ENCODE assay signal across 8 cellular contexts in genomic region chr1:174789399-174789798, GRCh38.
DNase-seq lines count a peak whose midpoint lies in the region; ATAC-seq and TF ChIP-seq lines count a peak whose summit lies in the region.

No MANE protein-coding gene starts in this region.

- ATAC-seq in GM19452 (IDR thresholded peaks at IDR 0.05; ENCODE audit: unreplicated experiment) (peak; percentile 80), HG03432 (IDR thresholded peaks at IDR 0.05; ENCODE audit: unreplicated experiment) (peak; percentile 82)

- in situ Hi-C loops in HAP-1 (cut with MboI; ENCODE audit: low sequenced_read_pairs): no loop called here

- H3K4me3 ChIP-seq in BLaER1 treated with 17β-estradiol and CSF1 and Interleukin-3, amounts not matched to agents 10 nM and 100 nM: peak overlapping the region in 6 of 10 experiments; percentile 5 to 42 (median 29); a peak in 5 of 20 replicates
- H3K4me3 ChIP-seq in HAP-1: no peak overlapping the region

- no peak for TF ChIP-seq CTCF in endothelial cell (IDR thresholded peaks at IDR 0.05; ENCODE audit: unreplicated experiment)

- CTCF ChIA-PET in activated naive CD4-positive, alpha-beta T cell treated with anti-CD3 and anti-CD28 coated beads for 36 hours (lab: Charles Lee): no interaction called here

- peak overlapping the region in 9 of 11 experiments; percentile 37 to 79 (median 70); a peak in 18 of 22 replicates for H3K27ac ChIP-seq in BLaER1 treated with 17β-estradiol and CSF1 and Interleukin-3, amounts not matched to agents 10 nM and 100 nM

- H3K27me3 Mint-ChIP-seq in endothelial cell (ENCODE audit: unreplicated experiment): peaks cover 1% of the 10 kb centered on the region
- H3K27me3 Mint-ChIP-seq in activated naive CD4-positive, alpha-beta T cell treated with anti-CD3 and anti-CD28 coated beads for 36 hours (ENCODE audit: low read depth): no peaks in the 10 kb centered on the region

- peak overlapping the region; percentile 68 to 84 (median 75); a peak in 21 of 22 replicates for H3K4me2 ChIP-seq in BLaER1 treated with 17β-estradiol and CSF1 and Interleukin-3, amounts not matched to agents 10 nM and 100 nM

- H3K4me1 ChIP-seq in BLaER1 treated with 17β-estradiol and CSF1 and Interleukin-3, amounts not matched to agents 10 nM and 100 nM: peaks cover 27 to 75% (median 63%) of the 10 kb centered on the region in 10 experiments
- no peaks in the 10 kb centered on the region for H3K4me1 ChIP-seq in HAP-1

- H3K27me3 ChIP-seq in BLaER1 treated with 17β-estradiol and CSF1 and Interleukin-3, amounts not matched to agents 10 nM and 100 nM: no peaks in the 10 kb centered on the region
- no peaks in the 10 kb centered on the region for H3K27me3 ChIP-seq in HAP-1 (ENCODE audit: low read depth)

- no peaks in the 10 kb centered on the region for H3K9me3 Mint-ChIP-seq in endothelial cell (ENCODE audit: unreplicated experiment)
- H3K9me3 Mint-ChIP-seq in activated naive CD4-positive, alpha-beta T cell treated with anti-CD3 and anti-CD28 coated beads for 36 hours: no peaks in the 10 kb centered on the region

- intact Hi-C loops in activated naive CD4-positive, alpha-beta T cell treated with anti-CD3 and anti-CD28 coated beads for 36 hours (cut with micrococcal nuclease): no loop called here

- peaks cover 0 to 3% (median 0%) of the 10 kb centered on the region in 11 experiments; a peak in 2 of 22 replicates for H3K9me3 ChIP-seq in BLaER1 treated with 17β-estradiol and CSF1 and Interleukin-3, amounts not matched to agents 10 nM and 100 nM (replicated peaks in 1 of 11)
- H3K9me3 ChIP-seq in HAP-1: no peaks in the 10 kb centered on the region

- H3K4me1 Mint-ChIP-seq in endothelial cell (ENCODE audit: unreplicated experiment): peaks cover 6% of the 10 kb centered on the region
- H3K4me1 Mint-ChIP-seq in activated naive CD4-positive, alpha-beta T cell treated with anti-CD3 and anti-CD28 coated beads for 36 hours (ENCODE audit: low read depth): peaks cover 5% of the 10 kb centered on the region

- no peaks in the 10 kb centered on the region for H3K36me3 Mint-ChIP-seq in endothelial cell (ENCODE audit: low read depth, unreplicated experiment)
- H3K36me3 Mint-ChIP-seq in activated naive CD4-positive, alpha-beta T cell treated with anti-CD3 and anti-CD28 coated beads for 36 hours (ENCODE audit: low read depth): no peaks in the 10 kb centered on the region

- no peaks in the 10 kb centered on the region; a peak in 1 of 22 replicates for H4K20me1 ChIP-seq in BLaER1 treated with 17β-estradiol and CSF1 and Interleukin-3, amounts not matched to agents 10 nM and 100 nM

- H3K36me3 ChIP-seq in BLaER1 treated with 17β-estradiol and CSF1 and Interleukin-3, amounts not matched to agents 10 nM and 100 nM: no peaks in the 10 kb centered on the region
- H3K36me3 ChIP-seq in HAP-1 (replicated peaks): no peaks in the 10 kb centered on the region

- peak; percentile 38 for DNase-seq in dedifferentiated amniotic fluid mesenchymal stem cell (ENCODE audit: extremely low spot score)
- no peak for DNase-seq in endothelial cell (ENCODE audit: low spot score)
- DNase-seq in activated naive CD4-positive, alpha-beta T cell treated with anti-CD3 and anti-CD28 coated beads for 36 hours: no peak
- DNase-seq in HAP-1 (ENCODE audit: low spot score in 2 of 2): no peak
- DNase-seq in superior temporal gyrus (ENCODE audit: extremely low spot score): no peak

- H3K4me3 Mint-ChIP-seq in endothelial cell (ENCODE audit: unreplicated experiment): no peak overlapping the region
- no peak overlapping the region for H3K4me3 Mint-ChIP-seq in activated naive CD4-positive, alpha-beta T cell treated with anti-CD3 and anti-CD28 coated beads for 36 hours

- H3K9ac ChIP-seq in BLaER1 treated with 17β-estradiol and CSF1 and Interleukin-3, amounts not matched to agents 10 nM and 100 nM: peak overlapping the region in 7 of 11 experiments; percentile 33 to 62 (median 40); a peak in 12 of 22 replicates

- H3K27ac Mint-ChIP-seq in endothelial cell (ENCODE audit: unreplicated experiment): no peak overlapping the region
- no peak overlapping the region for H3K27ac Mint-ChIP-seq in activated naive CD4-positive, alpha-beta T cell treated with anti-CD3 and anti-CD28 coated beads for 36 hours
